ENCODE assay signal across 8 cellular contexts in genomic region chr20:5080384-5080877, GRCh38. TPM values are rescaled to one million over a fixed set of nuclear protein-coding genes. Genes with fewer than 3 reads are reported as not detected.
A peak's percentile ranks its signal among the peaks of the same experiment; 100 is the strongest.
DNase-seq lines count a peak whose midpoint lies in the region; ATAC-seq and TF ChIP-seq lines count a peak whose summit lies in the region.

No MANE protein-coding gene starts in this region.

- ATAC-seq in HG03108 (IDR thresholded peaks at IDR 0.05; ENCODE audit: unreplicated experiment): peak; percentile 53
- no peak for ATAC-seq in activated CD8-positive, alpha-beta T cell treated with anti-CD3 and anti-CD28 coated beads for 36 hours
- no peak for ATAC-seq in GM18909 (IDR thresholded peaks at IDR 0.05; ENCODE audit: poor library complexity, unreplicated experiment)
- no peak for ATAC-seq in GM19397 (IDR thresholded peaks at IDR 0.05; ENCODE audit: unreplicated experiment)

- H3K36me3 Mint-ChIP-seq in activated CD8-positive, alpha-beta T cell treated with anti-CD3 and anti-CD28 coated beads for 36 hours (ENCODE audit: low read depth): peaks cover 1% of the 10 kb centered on the region

- POLR2A ChIA-PET in activated CD8-positive, alpha-beta T cell treated with anti-CD3 and anti-CD28 coated beads for 36 hours (lab: Charles Lee): interaction anchor here (0.7 to 1.4 kb wide), 3 partner anchors 9 to 21 kb away, joined by 3 to 5 read pairs (median 3); no protein-coding TSS in a partner anchor

- in situ Hi-C loops in Caki2 (cut with HindIII; ENCODE audit: low pct_unique_long_range_greater_than_20kb, low sequenced_read_pairs): no loop called here
- in situ Hi-C loops in GM13976 (cut with MboI; ENCODE audit: low sequenced_read_pairs, unreplicated experiment): no loop called here

- no peaks in the 10 kb centered on the region for H3K9me3 Mint-ChIP-seq in activated CD8-positive, alpha-beta T cell treated with anti-CD3 and anti-CD28 coated beads for 36 hours

- no peak overlapping the region for H3K4me3 Mint-ChIP-seq in activated CD8-positive, alpha-beta T cell treated with anti-CD3 and anti-CD28 coated beads for 36 hours

- CTCF ChIA-PET in activated CD8-positive, alpha-beta T cell treated with anti-CD3 and anti-CD28 coated beads for 36 hours (lab: Charles Lee): interaction anchor here (1.1 to 4.3 kb wide), 7 partner anchors 11 to 321 kb away, joined by 3 to 33 read pairs (median 3); no protein-coding TSS in a partner anchor

- TF ChIP-seq CTCF in activated CD8-positive, alpha-beta T cell treated with anti-CD3 and anti-CD28 coated beads for 36 hours (IDR thresholded peaks at IDR 0.05): no peak
- TF ChIP-seq CTCF in liver (IDR thresholded peaks at IDR 0.05; ENCODE audit: low read depth, low read length, missing input control) (no peak), GM13976 (IDR thresholded peaks at IDR 0.05; ENCODE audit: borderline replicate concordance, control extremely low read depth, extremely low read depth, insufficient read depth, missing control alignments) (no peak)

- H3K4me1 ChIP-seq in liver (ENCODE audit: control insufficient read depth in 4 of 4, insufficient read depth in 4 of 4, low read length in 3 of 4): no peaks in the 10 kb centered on the region

- no peak for TF ChIP-seq RAD21 in liver (IDR thresholded peaks at IDR 0.05)

- H3K9me3 ChIP-seq in liver (ENCODE audit: control insufficient read depth in 4 of 4, low read length in 3 of 4): no peaks in the 10 kb centered on the region

- H3K4me3 ChIP-seq in liver (ENCODE audit: low read depth in 1 of 3, low read length in 3 of 3): no peak overlapping the region

- no peaks in the 10 kb centered on the region for H3K27me3 Mint-ChIP-seq in activated CD8-positive, alpha-beta T cell treated with anti-CD3 and anti-CD28 coated beads for 36 hours

- WGBS in liver: 82% methylated on average over 10 of the region's 10 CpGs

- no peak overlapping the region for H3K9ac ChIP-seq in liver (ENCODE audit: low read depth in 1 of 2, low read length in 2 of 2)

- H3K27ac ChIP-seq in liver (ENCODE audit: low read depth in 1 of 2, low read length in 2 of 2): peak overlapping the region; percentile 55 to 74

- DNase-seq in Caki2 (ENCODE audit: low read depth) (peak; percentile 31), GOT3 (lab: John Stamatoyannopoulos, UW) (no peak), GM13976 (ENCODE audit: low spot score) (no peak)
- DNase-seq in activated CD8-positive, alpha-beta T cell treated with anti-CD3 and anti-CD28 coated beads for 36 hours: peak; percentile 27

- H3K36me3 ChIP-seq in liver (ENCODE audit: control insufficient read depth in 4 of 4, insufficient read depth in 3 of 4, low read depth in 1 of 4, low read length in 3 of 4): no peaks in the 10 kb centered on the region

- no peaks in the 10 kb centered on the region for H3K27me3 ChIP-seq in liver (ENCODE audit: control insufficient read depth in 4 of 4, insufficient read depth in 4 of 4, low read length in 3 of 4)

- peak overlapping the region; percentile 70 for H3K27ac Mint-ChIP-seq in activated CD8-positive, alpha-beta T cell treated with anti-CD3 and anti-CD28 coated beads for 36 hours

- intact Hi-C loops in activated CD8-positive, alpha-beta T cell treated with anti-CD3 and anti-CD28 coated beads for 36 hours (cut with micrococcal nuclease): no loop called here

- peaks cover 33% of the 10 kb centered on the region for H3K4me1 Mint-ChIP-seq in activated CD8-positive, alpha-beta T cell treated with anti-CD3 and anti-CD28 coated beads for 36 hours (ENCODE audit: low read depth)

TF ChIP-seq in liver, 16 proteins besides CTCF, POLR2A, EP300 and RAD21:
- TF ChIP-seq NR2F2 (IDR thresholded peaks at IDR 0.05) (no peak), YY1 (IDR thresholded peaks at IDR 0.05) (peak; percentile 29)
TF ChIP-seq in liver: peak in this region for 1.

RNA-seq across cellular contexts. Expression of gene TMEM230, which starts 32.4 kb away (rescaled TPM):
- total RNA-seq in Caki2 (2014; rRNA removed; shearing (Covaris generic); ENCODE audit: low replicate concordance): 150 and 156 TPM in 2 replicates
- total RNA-seq in activated CD8-positive, alpha-beta T cell treated with anti-CD3 and anti-CD28 coated beads for 36 hours: 10 to 100 TPM; 66.8 to 76.3 TPM
- total RNA-seq in liver: 10 to 100 TPM; 53.8 to 75.7 TPM
- polyA plus RNA-seq in liver: 100 to 1,000 TPM in 1 of 2 donors, 10 to 100 TPM in 1; 83.1 to 101 TPM

RNA-seq across cellular contexts. Expression of gene PCNA, which starts 39.3 kb away (rescaled TPM):
- 424 and 432 TPM in 2 replicates for total RNA-seq in Caki2 (2014; rRNA removed; shearing (Covaris generic); ENCODE audit: low replicate concordance)
- total RNA-seq in activated CD8-positive, alpha-beta T cell treated with anti-CD3 and anti-CD28 coated beads for 36 hours: 100 to 1,000 TPM; 600 to 627 TPM
- 100 to 1,000 TPM in 1 of 2 donors, 10 to 100 TPM in 1; 19.3 to 161 TPM for total RNA-seq in liver
- 10 to 100 TPM; 14.1 to 28.3 TPM for polyA plus RNA-seq in liver

RNA-seq across cellular contexts. Expression of gene CDS2, which starts 46.4 kb away (rescaled TPM):
- total RNA-seq in Caki2 (2014; rRNA removed; shearing (Covaris generic); ENCODE audit: low replicate concordance): 18.3 and 26.2 TPM in 2 replicates
- total RNA-seq in activated CD8-positive, alpha-beta T cell treated with anti-CD3 and anti-CD28 coated beads for 36 hours: 10 to 100 TPM; 30.2 to 34.7 TPM
- 10 to 100 TPM; 17.6 to 31.6 TPM for total RNA-seq in liver
- polyA plus RNA-seq in liver: 10 to 100 TPM in 1 of 2 donors, 1 to 10 TPM in 1; 9.6 to 11.2 TPM

Comparison
In these comparisons a context has a peak if more than half of its experiments do, and no peak if none do; other contexts are left out.
1. DNase-seq: peak in Caki2 (single experiment) and activated CD8-positive, alpha-beta T cell treated with anti-CD3 and anti-CD28 coated beads for 36 hours (single experiment); none in GOT3 (single experiment) and GM13976 (single experiment).